ENCODE assay signal across 1 cellular context in genomic region chr9:129823934-129824601, GRCh38.
TF ChIP-seq lines count a peak whose summit lies in the region.

Gene TOR1A, minus strand, starts transcription at chr9:129824136. Its CDS starts 51 bp downstream, at chr9:129824085.

TF ChIP-seq in HepG2, 621 proteins besides CTCF, POLR2A, EP300 and RAD21 (continued from another document and continues in another):
- TF ChIP-seq ZNF687 (CRISPR knock-in tag; IDR thresholded peaks at IDR 0.05), result peak; percentile 81
- TF ChIP-seq MAFG (CRISPR knock-in tag; IDR thresholded peaks at IDR 0.05), result no peak
- peak; percentile 77 for TF ChIP-seq ZNF230 (CRISPR knock-in tag; IDR thresholded peaks at IDR 0.05)
- peak; percentile 59; the same call in 1 of the 2 replicates for TF ChIP-seq CREBL2 (CRISPR knock-in tag; IDR thresholded peaks at IDR 0.05; ENCODE audit: borderline replicate concordance)
- TF ChIP-seq, protein P1, sequence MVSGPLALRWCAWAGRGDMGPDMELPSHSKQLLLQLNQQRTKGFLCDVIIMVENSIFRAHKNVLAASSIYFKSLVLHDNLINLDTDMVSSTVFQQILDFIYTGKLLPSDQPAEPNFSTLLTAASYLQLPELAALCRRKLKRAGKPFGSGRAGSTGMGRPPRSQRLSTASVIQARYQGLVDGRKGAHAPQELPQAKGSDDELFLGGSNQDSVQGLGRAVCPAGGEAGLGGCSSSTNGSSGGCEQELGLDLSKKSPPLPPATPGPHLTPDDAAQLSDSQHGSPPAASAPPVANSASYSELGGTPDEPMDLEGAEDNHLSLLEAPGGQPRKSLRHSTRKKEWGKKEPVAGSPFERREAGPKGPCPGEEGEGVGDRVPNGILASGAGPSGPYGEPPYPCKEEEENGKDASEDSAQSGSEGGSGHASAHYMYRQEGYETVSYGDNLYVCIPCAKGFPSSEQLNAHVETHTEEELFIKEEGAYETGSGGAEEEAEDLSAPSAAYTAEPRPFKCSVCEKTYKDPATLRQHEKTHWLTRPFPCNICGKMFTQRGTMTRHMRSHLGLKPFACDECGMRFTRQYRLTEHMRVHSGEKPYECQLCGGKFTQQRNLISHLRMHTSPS (CRISPR knock-in tag; IDR thresholded peaks at IDR 0.05; ENCODE audit: low read depth), result no peak
- TF ChIP-seq ZNF30 (CRISPR knock-in tag; IDR thresholded peaks at IDR 0.05), result no peak
- TF ChIP-seq ELF4 (CRISPR knock-in tag; IDR thresholded peaks at IDR 0.05; ENCODE audit: borderline replicate concordance), result peak; percentile 95
- TF ChIP-seq ZNF225 (CRISPR knock-in tag; IDR thresholded peaks at IDR 0.05), result peak; percentile 71; the same call in 1 of the 2 replicates
- TF ChIP-seq, protein P2, sequence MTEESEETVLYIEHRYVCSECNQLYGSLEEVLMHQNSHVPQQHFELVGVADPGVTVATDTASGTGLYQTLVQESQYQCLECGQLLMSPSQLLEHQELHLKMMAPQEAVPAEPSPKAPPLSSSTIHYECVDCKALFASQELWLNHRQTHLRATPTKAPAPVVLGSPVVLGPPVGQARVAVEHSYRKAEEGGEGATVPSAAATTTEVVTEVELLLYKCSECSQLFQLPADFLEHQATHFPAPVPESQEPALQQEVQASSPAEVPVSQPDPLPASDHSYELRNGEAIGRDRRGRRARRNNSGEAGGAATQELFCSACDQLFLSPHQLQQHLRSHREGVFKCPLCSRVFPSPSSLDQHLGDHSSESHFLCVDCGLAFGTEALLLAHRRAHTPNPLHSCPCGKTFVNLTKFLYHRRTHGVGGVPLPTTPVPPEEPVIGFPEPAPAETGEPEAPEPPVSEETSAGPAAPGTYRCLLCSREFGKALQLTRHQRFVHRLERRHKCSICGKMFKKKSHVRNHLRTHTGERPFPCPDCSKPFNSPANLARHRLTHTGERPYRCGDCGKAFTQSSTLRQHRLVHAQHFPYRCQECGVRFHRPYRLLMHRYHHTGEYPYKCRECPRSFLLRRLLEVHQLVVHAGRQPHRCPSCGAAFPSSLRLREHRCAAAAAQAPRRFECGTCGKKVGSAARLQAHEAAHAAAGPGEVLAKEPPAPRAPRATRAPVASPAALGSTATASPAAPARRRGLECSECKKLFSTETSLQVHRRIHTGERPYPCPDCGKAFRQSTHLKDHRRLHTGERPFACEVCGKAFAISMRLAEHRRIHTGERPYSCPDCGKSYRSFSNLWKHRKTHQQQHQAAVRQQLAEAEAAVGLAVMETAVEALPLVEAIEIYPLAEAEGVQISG (CRISPR knock-in tag; IDR thresholded peaks at IDR 0.05), result peak; percentile 97
- TF ChIP-seq ZFP90 (CRISPR knock-in tag; IDR thresholded peaks at IDR 0.05; ENCODE audit: borderline replicate concordance), result no peak
- no peak for TF ChIP-seq IRX3 (CRISPR knock-in tag; IDR thresholded peaks at IDR 0.05; ENCODE audit: borderline replicate concordance, low read depth)
- TF ChIP-seq SALL1 (CRISPR knock-in tag; IDR thresholded peaks at IDR 0.05), result peak; percentile 92
- TF ChIP-seq ELF3 (CRISPR knock-in tag; IDR thresholded peaks at IDR 0.05), result peak; percentile 96
- peak; percentile 71 to 85; a peak in 3 of 4 replicates for TF ChIP-seq HMGXB4 (CRISPR knock-in tag; IDR thresholded peaks at IDR 0.05; ENCODE audit: borderline replicate concordance in 1 of 2, low read depth in 1 of 2)
- TF ChIP-seq MTF2 (CRISPR knock-in tag; IDR thresholded peaks at IDR 0.05; ENCODE audit: borderline replicate concordance), result no peak
- TF ChIP-seq NFYB (CRISPR knock-in tag; IDR thresholded peaks at IDR 0.05), result no peak; the same call in 1 of the 2 replicates
- TF ChIP-seq FOXP1 (IDR thresholded peaks at IDR 0.05), result peak; percentile 45; the same call in 1 of the 2 replicates
- peak; percentile 69 for TF ChIP-seq FOXP1 (CRISPR knock-in tag; IDR thresholded peaks at IDR 0.05)
- TF ChIP-seq ZNF121 (CRISPR knock-in tag; IDR thresholded peaks at IDR 0.05), result no peak; the same call in 1 of the 2 replicates
- no peak for TF ChIP-seq ZSCAN30 (CRISPR knock-in tag; IDR thresholded peaks at IDR 0.05)
- no peak for TF ChIP-seq NR2F2 (IDR thresholded peaks at IDR 0.05; ENCODE audit: borderline replicate concordance, low read depth)
- peak; percentile 82; the same call in 1 of the 2 replicates for TF ChIP-seq SRY (CRISPR knock-in tag; IDR thresholded peaks at IDR 0.05)
- TF ChIP-seq, protein P3, sequence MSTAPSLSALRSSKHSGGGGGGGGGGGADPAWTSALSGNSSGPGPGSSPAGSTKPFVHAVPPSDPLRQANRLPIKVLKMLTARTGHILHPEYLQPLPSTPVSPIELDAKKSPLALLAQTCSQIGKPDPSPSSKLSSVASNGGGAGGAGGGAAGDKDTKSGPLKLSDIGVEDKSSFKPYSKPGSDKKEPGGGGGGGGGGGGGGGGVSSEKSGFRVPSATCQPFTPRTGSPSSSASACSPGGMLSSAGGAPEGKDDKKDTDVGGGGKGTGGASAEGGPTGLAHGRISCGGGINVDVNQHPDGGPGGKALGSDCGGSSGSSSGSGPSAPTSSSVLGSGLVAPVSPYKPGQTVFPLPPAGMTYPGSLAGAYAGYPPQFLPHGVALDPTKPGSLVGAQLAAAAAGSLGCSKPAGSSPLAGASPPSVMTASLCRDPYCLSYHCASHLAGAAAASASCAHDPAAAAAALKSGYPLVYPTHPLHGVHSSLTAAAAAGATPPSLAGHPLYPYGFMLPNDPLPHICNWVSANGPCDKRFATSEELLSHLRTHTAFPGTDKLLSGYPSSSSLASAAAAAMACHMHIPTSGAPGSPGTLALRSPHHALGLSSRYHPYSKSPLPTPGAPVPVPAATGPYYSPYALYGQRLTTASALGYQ (CRISPR knock-in tag; IDR thresholded peaks at IDR 0.05), result no peak
- TF ChIP-seq GABPB1 (CRISPR knock-in tag; IDR thresholded peaks at IDR 0.05), result peak; percentile 98
- peak; percentile 77 for TF ChIP-seq KMT2A (CRISPR knock-in tag; IDR thresholded peaks at IDR 0.05)
- no peak for TF ChIP-seq SP140L (CRISPR knock-in tag; IDR thresholded peaks at IDR 0.05; ENCODE audit: borderline replicate concordance)
- TF ChIP-seq, protein P4, sequence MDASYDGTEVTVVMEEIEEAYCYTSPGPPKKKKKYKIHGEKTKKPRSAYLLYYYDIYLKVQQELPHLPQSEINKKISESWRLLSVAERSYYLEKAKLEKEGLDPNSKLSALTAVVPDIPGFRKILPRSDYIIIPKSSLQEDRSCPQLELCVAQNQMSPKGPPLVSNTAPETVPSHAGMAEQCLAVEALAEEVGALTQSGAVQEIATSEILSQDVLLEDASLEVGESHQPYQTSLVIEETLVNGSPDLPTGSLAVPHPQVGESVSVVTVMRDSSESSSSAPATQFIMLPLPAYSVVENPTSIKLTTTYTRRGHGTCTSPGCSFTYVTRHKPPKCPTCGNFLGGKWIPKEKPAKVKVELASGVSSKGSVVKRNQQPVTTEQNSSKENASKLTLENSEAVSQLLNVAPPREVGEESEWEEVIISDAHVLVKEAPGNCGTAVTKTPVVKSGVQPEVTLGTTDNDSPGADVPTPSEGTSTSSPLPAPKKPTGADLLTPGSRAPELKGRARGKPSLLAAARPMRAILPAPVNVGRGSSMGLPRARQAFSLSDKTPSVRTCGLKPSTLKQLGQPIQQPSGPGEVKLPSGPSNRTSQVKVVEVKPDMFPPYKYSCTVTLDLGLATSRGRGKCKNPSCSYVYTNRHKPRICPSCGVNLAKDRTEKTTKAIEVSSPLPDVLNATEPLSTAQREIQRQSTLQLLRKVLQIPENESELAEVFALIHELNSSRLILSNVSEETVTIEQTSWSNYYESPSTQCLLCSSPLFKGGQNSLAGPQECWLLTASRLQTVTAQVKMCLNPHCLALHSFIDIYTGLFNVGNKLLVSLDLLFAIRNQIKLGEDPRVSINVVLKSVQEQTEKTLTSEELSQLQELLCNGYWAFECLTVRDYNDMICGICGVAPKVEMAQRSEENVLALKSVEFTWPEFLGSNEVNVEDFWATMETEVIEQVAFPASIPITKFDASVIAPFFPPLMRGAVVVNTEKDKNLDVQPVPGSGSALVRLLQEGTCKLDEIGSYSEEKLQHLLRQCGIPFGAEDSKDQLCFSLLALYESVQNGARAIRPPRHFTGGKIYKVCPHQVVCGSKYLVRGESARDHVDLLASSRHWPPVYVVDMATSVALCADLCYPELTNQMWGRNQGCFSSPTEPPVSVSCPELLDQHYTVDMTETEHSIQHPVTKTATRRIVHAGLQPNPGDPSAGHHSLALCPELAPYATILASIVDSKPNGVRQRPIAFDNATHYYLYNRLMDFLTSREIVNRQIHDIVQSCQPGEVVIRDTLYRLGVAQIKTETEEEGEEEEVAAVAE (CRISPR knock-in tag; IDR thresholded peaks at IDR 0.05; ENCODE audit: borderline replicate concordance), result peak; percentile 86
- peak; percentile 94 for TF ChIP-seq TARDBP (CRISPR knock-in tag; IDR thresholded peaks at IDR 0.05)
- TF ChIP-seq NFATC3 (CRISPR knock-in tag; IDR thresholded peaks at IDR 0.05), result 0 out of 2 replicates have a peak, but pooled peaks have one; percentile 25
- TF ChIP-seq NCOA2 (CRISPR knock-in tag; IDR thresholded peaks at IDR 0.05), result peak; percentile 57; the same call in 1 of the 2 replicates
- no peak for TF ChIP-seq ARNT (IDR thresholded peaks at IDR 0.05)
- no peak for TF ChIP-seq MTA3 (CRISPR knock-in tag; IDR thresholded peaks at IDR 0.05)
- TF ChIP-seq, protein P5, sequence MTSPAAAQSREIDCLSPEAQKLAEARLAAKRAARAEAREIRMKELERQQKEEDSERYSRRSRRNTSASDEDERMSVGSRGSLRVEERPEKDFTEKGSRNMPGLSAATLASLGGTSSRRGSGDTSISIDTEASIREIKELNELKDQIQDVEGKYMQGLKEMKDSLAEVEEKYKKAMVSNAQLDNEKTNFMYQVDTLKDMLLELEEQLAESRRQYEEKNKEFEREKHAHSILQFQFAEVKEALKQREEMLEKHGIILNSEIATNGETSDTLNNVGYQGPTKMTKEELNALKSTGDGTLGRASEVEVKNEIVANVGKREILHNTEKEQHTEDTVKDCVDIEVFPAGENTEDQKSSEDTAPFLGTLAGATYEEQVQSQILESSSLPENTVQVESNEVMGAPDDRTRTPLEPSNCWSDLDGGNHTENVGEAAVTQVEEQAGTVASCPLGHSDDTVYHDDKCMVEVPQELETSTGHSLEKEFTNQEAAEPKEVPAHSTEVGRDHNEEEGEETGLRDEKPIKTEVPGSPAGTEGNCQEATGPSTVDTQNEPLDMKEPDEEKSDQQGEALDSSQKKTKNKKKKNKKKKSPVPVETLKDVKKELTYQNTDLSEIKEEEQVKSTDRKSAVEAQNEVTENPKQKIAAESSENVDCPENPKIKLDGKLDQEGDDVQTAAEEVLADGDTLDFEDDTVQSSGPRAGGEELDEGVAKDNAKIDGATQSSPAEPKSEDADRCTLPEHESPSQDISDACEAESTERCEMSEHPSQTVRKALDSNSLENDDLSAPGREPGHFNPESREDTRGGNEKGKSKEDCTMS (CRISPR knock-in tag; conservative IDR thresholded peaks at IDR 0.05), result no peak
- peak; percentile 99 for TF ChIP-seq ELF1 (CRISPR knock-in tag; IDR thresholded peaks at IDR 0.05)
- TF ChIP-seq ZNF234 (CRISPR knock-in tag; conservative IDR thresholded peaks at IDR 0.05), result no peak
- peak; percentile 100 for TF ChIP-seq YY1 (IDR thresholded peaks at IDR 0.05; ENCODE audit: insufficient read depth, insufficient replicate concordance, low read depth, low read length)
- TF ChIP-seq TMF1 (CRISPR knock-in tag; IDR thresholded peaks at IDR 0.05; ENCODE audit: low read depth), result 0 out of 2 replicates have a peak, but pooled peaks have one; percentile 47
- TF ChIP-seq GATAD1 (CRISPR knock-in tag; IDR thresholded peaks at IDR 0.05), result peak; percentile 92
- TF ChIP-seq, protein P6, sequence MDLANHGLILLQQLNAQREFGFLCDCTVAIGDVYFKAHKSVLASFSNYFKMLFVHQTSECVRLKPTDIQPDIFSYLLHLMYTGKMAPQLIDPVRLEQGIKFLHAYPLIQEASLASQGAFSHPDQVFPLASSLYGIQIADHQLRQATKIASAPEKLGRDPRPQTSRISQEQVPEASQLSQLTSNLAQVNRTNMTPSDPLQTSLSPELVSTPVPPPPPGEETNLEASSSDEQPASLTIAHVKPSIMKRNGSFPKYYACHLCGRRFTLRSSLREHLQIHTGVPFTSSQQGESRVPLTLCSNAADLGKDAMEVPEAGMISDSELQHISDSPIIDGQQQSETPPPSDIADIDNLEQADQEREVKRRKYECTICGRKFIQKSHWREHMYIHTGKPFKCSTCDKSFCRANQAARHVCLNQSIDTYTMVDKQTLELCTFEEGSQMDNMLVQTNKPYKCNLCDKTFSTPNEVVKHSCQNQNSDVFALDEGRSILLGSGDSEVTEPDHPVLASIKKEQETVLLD (CRISPR knock-in tag; IDR thresholded peaks at IDR 0.05; ENCODE audit: low read depth), result peak; percentile 87
- TF ChIP-seq U2AF2 (IDR thresholded peaks at IDR 0.05; ENCODE audit: low read depth, low read length), result no peak
- TF ChIP-seq TBX2 (CRISPR knock-in tag; IDR thresholded peaks at IDR 0.05; ENCODE audit: borderline replicate concordance), result peak; percentile 79
- no peak for TF ChIP-seq SMYD3 (CRISPR knock-in tag; IDR thresholded peaks at IDR 0.05)
